30 cellular contexts compared by ENCODE assay signal in genomic region chr2:239043326-239043725, GRCh38.
"Had no signal": no experiment of that assay in that cellular context is flagged by ENCODE, and none has a peak within 500 bp of the region (broad histone marks: within the 10 kb centered on the region; RNA-seq: fewer than 3 reads in every experiment).

No MANE protein-coding gene starts in this region.

- H3K27me3 ChIP-seq: adrenal gland had no signal

- H3K4me3 ChIP-seq: adrenal gland had no signal

- H3K27ac ChIP-seq: adrenal gland had no signal

- H3K4me1 ChIP-seq: adrenal gland had no signal

- H3K9me3 ChIP-seq: adrenal gland had no signal

- DNase-seq: activated CD4-positive, alpha-beta T cell treated with anti-CD3 and anti-CD28 coated beads for 48 hours; activated CD4-positive, alpha-beta T cell treated with anti-CD3 and anti-CD28 coated beads, Interleukin-2, amount 50 U/mL, for 4 hours; activated CD4-positive, CD25-positive, alpha-beta regulatory T cell treated with anti-CD3 and anti-CD28 coated beads, Interleukin-2, amount 50 U/mL, for 72 hours; activated CD8-positive, alpha-beta memory T cell treated with anti-CD3 and anti-CD28 coated beads for 24 hours; activated gamma-delta T cell; activated T-cell treated with anti-CD3 and anti-CD28 coated beads for 4 hours; activated T-cell treated with anti-CD3 and anti-CD28 coated beads, Interleukin-2, amount 50 U/mL, for 48 hours; adrenal gland; caudate nucleus; Kasumi-1; KBM-7; NCI-H1105 treated with DMSO at 0.1 percent for 48 hours; NCI-H1436 treated with DMSO at 0.1 percent for 48 hours; NCI-H187; NCI-H2081; NCI-H2171; NCI-H2227 treated with DMSO at 0.1 percent for 48 hours; NCI-H446 treated with DMSO at 0.1 percent for 48 hours; NCI-H524 treated with DMSO at 0.1 percent for 48 hours; NCI-H748 treated with DMSO at 0.1 percent for 48 hours; OCI-M1; RPMI8226; SHP77 treated with DMSO at 0.1 percent for 48 hours; T-helper 9 cell had no signal

- H3K4me1 Mint-ChIP-seq: activated T-helper 17 cell treated with anti-CD3 and anti-CD28 coated beads, Interleukin-2, amount 50 U/mL, for 72 hours; WTC11 had no signal

- H3K4me3 Mint-ChIP-seq: activated naive CD4-positive, alpha-beta T cell treated with anti-CD3 and anti-CD28 coated beads, Interleukin-2, amount 10 ng/mL, durations not matched to agents 7 days and 5 days; activated naive CD8-positive, alpha-beta T cell treated with anti-CD3 and anti-CD28 coated beads, Interleukin-2, amount 10 ng/mL, durations not matched to agents 7 days and 5 days; activated T-helper 17 cell treated with anti-CD3 and anti-CD28 coated beads, Interleukin-2, amount 50 U/mL, for 72 hours; T-helper 1 cell treated with Interleukin-12 subunit alpha and Interleukin-12 subunit beta and Interleukin-4 antibody, amounts not matched to agents 30 μg/mL and 1 μg/mL, for 36 hours; WTC11 had no signal

- H3K27me3 Mint-ChIP-seq: activated T-helper 17 cell treated with anti-CD3 and anti-CD28 coated beads, Interleukin-2, amount 50 U/mL, for 72 hours had no signal

- H3K27ac Mint-ChIP-seq: activated naive CD4-positive, alpha-beta T cell treated with anti-CD3 and anti-CD28 coated beads, Interleukin-2, amount 10 ng/mL, durations not matched to agents 7 days and 5 days; activated naive CD8-positive, alpha-beta T cell treated with anti-CD3 and anti-CD28 coated beads, Interleukin-2, amount 10 ng/mL, durations not matched to agents 7 days and 5 days; activated T-helper 17 cell treated with anti-CD3 and anti-CD28 coated beads, Interleukin-2, amount 50 U/mL, for 72 hours; T-helper 1 cell treated with Interleukin-12 subunit alpha and Interleukin-12 subunit beta and Interleukin-4 antibody, amounts not matched to agents 30 μg/mL and 1 μg/mL, for 36 hours; WTC11 had no signal

- H3K9me3 Mint-ChIP-seq: activated naive CD4-positive, alpha-beta T cell treated with anti-CD3 and anti-CD28 coated beads, Interleukin-2, amount 10 ng/mL, durations not matched to agents 7 days and 5 days; activated naive CD8-positive, alpha-beta T cell treated with anti-CD3 and anti-CD28 coated beads, Interleukin-2, amount 10 ng/mL, durations not matched to agents 7 days and 5 days; activated T-helper 17 cell treated with anti-CD3 and anti-CD28 coated beads, Interleukin-2, amount 50 U/mL, for 72 hours; T-helper 1 cell treated with Interleukin-12 subunit alpha and Interleukin-12 subunit beta and Interleukin-4 antibody, amounts not matched to agents 30 μg/mL and 1 μg/mL, for 36 hours; WTC11 had no signal

- ATAC-seq: activated T-helper 17 cell treated with anti-CD3 and anti-CD28 coated beads, Interleukin-2, amount 50 U/mL, for 72 hours; Panc1; WTC11 had no signal

- H3K36me3 ChIP-seq: adrenal gland had no signal

- H3K36me3 Mint-ChIP-seq: activated naive CD4-positive, alpha-beta T cell treated with anti-CD3 and anti-CD28 coated beads, Interleukin-2, amount 10 ng/mL, durations not matched to agents 7 days and 5 days; activated naive CD8-positive, alpha-beta T cell treated with anti-CD3 and anti-CD28 coated beads, Interleukin-2, amount 10 ng/mL, durations not matched to agents 7 days and 5 days; WTC11 had no signal
